Comparison of ENCODE assay signal across 9 cellular contexts in the genomic region with DNA sequence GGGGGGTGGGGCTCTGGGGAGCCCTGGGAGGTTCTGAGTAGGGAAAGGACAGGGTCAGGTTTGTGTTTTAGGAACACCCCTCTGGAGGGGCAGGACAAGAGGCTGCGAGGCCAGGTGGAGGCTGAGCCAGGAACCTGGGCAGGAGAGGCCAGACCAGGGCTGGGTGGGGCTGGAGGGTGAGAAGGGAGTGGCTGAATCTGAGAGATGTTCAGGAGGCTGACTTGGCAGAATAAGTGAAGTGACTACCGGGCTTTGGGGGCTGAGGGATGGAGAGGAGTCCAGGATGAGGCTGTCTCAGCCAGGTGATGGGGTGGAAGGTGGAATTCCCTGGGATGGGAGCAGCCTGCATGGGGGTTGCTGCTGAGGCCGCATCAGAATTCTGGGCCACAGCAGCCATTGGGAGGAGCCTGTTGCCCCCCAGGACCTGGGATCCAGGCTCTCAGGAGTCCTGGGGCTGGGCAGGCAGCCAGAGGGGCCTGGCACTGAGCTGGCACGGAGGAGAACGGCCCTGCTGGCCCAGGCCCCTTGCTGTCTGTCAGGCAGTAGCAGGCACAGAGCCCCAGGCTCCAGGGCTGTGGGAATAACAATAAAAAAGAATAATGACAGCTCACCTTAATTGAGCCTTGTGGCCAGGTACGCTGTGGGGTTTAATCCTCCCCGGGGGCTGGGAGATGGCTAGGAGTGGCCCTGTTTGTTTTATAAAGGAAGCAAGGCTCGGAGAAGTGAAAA. TPM values are rescaled to one million over a fixed set of nuclear protein-coding genes. Genes with fewer than 3 reads are reported as not detected.
DNase-seq lines count a peak whose midpoint lies in the region; ATAC-seq and TF ChIP-seq lines count a peak whose summit lies in the region.
"Had no signal": no experiment of that assay in that cellular context is flagged by ENCODE, and none has a peak within 500 bp of the region (broad histone marks: within the 10 kb centered on the region; RNA-seq: fewer than 3 reads in every experiment).

No MANE protein-coding gene starts in this region.

- peaks cover 2% of the 10 kb centered on the region for H3K27me3 Mint-ChIP-seq in dendritic cell treated with granulocyte-macrophage colony-stimulating factor and Interleukin-4, amounts not matched to agents 40 ng/mL and 50 ng/mL, for 4 days

- H3K4me1 ChIP-seq in OCI-LY3 (ENCODE audit: low read length), result peaks cover 54% of the 10 kb centered on the region
- peaks cover 0 to 58% (median 55%) of the 10 kb centered on the region in 4 donors for H3K4me1 ChIP-seq in sigmoid colon

- TF ChIP-seq POLR2A in sigmoid colon (IDR thresholded peaks at IDR 0.05), result no peak

- H3K79me2 ChIP-seq in OCI-LY3 (ENCODE audit: low read length), result peaks cover 81% of the 10 kb centered on the region

- peaks cover 47% of the 10 kb centered on the region for H3K36me3 Mint-ChIP-seq in dendritic cell treated with granulocyte-macrophage colony-stimulating factor and Interleukin-4, amounts not matched to agents 40 ng/mL and 50 ng/mL, for 4 days (ENCODE audit: low read depth)

- no peak for DNase-seq in GM12864 (ENCODE audit: low read depth)
- no peak for DNase-seq in sigmoid colon
- DNase-seq in NCI-H1105 (lab: John Stamatoyannopoulos, UW), result no peak
- no peak for DNase-seq in germinal center (ENCODE audit: low spot score)
- DNase-seq in KG1 (lab: John Stamatoyannopoulos, UW), result no peak

- H3K4me3 ChIP-seq in GM12864 (ENCODE audit: low read depth, low read length), result peak overlapping the region; percentile 23
- peak overlapping the region; percentile 66 for H3K4me3 ChIP-seq in OCI-LY3 (ENCODE audit: low read length)
- H3K4me3 ChIP-seq in sigmoid colon, result no peak overlapping the region
- H3K4me3 ChIP-seq: SJSA1 had no signal

- H3K27ac ChIP-seq in OCI-LY3 (ENCODE audit: low read length) (peak overlapping the region; percentile 67), sigmoid colon (peak overlapping the region; percentile 39 to 68 (median 66))

- no peak for TF ChIP-seq EP300 in sigmoid colon (IDR thresholded peaks at IDR 0.05)

- TF ChIP-seq CTCF in GM12864 (IDR thresholded peaks at IDR 0.05; ENCODE audit: low read depth, low read length, missing control alignments) (no peak), OCI-LY3 (IDR thresholded peaks at IDR 0.05; ENCODE audit: low read depth, low read length) (no peak), sigmoid colon (IDR thresholded peaks at IDR 0.05) (no peak)

- no peak overlapping the region for H2AFZ ChIP-seq in OCI-LY3 (ENCODE audit: low read depth, low read length)

- H3K36me3 ChIP-seq in OCI-LY3 (replicated peaks; ENCODE audit: low read depth, low read length) (peaks cover 41% of the 10 kb centered on the region), sigmoid colon (peaks cover 9 to 20% (median 17%) of the 10 kb centered on the region in 4 donors)

- peak overlapping the region; percentile 90 for H3K4me2 ChIP-seq in OCI-LY3 (ENCODE audit: low read length)

- H3K9ac ChIP-seq in OCI-LY3 (ENCODE audit: low read length), result peak overlapping the region; percentile 47

- intact Hi-C loops in dendritic cell treated with granulocyte-macrophage colony-stimulating factor and Interleukin-4, amounts not matched to agents 40 ng/mL and 50 ng/mL, for 4 days (cut with micrococcal nuclease), result no loop called here
- intact Hi-C loops in sigmoid colon (cut with DNase I), result no loop called here

- H3K9me3 ChIP-seq in OCI-LY3 (ENCODE audit: insufficient read depth, low read length) (no peaks in the 10 kb centered on the region), sigmoid colon (no peaks in the 10 kb centered on the region)
- H3K9me3 ChIP-seq: SJSA1 had no signal

- no peaks in the 10 kb centered on the region; the same call in 1 of the 2 replicates for H4K20me1 ChIP-seq in OCI-LY3 (ENCODE audit: insufficient read depth, low read length)

- H3K27me3 ChIP-seq in OCI-LY3 (ENCODE audit: low read depth, low read length), result no peaks in the 10 kb centered on the region
- H3K27me3 ChIP-seq in sigmoid colon, result no peaks in the 10 kb centered on the region
- H3K27me3 ChIP-seq: SJSA1 had no signal

- H3K9me3 Mint-ChIP-seq in dendritic cell treated with granulocyte-macrophage colony-stimulating factor and Interleukin-4, amounts not matched to agents 40 ng/mL and 50 ng/mL, for 4 days, result no peaks in the 10 kb centered on the region

- H3K4me1 Mint-ChIP-seq in dendritic cell treated with granulocyte-macrophage colony-stimulating factor and Interleukin-4, amounts not matched to agents 40 ng/mL and 50 ng/mL, for 4 days (ENCODE audit: low read depth), result peaks cover 52% of the 10 kb centered on the region

- WGBS in sigmoid colon, 2 donors, result 15 to 34% methylated on average over 8 of the region's 8 CpGs

- peak overlapping the region; percentile 32 for H3K4me3 Mint-ChIP-seq in dendritic cell treated with granulocyte-macrophage colony-stimulating factor and Interleukin-4, amounts not matched to agents 40 ng/mL and 50 ng/mL, for 4 days

- no peak for ATAC-seq in HG03565 (IDR thresholded peaks at IDR 0.05; ENCODE audit: unreplicated experiment)

- peak overlapping the region; percentile 73 for H3K27ac Mint-ChIP-seq in dendritic cell treated with granulocyte-macrophage colony-stimulating factor and Interleukin-4, amounts not matched to agents 40 ng/mL and 50 ng/mL, for 4 days

RNA-seq across cellular contexts. Expression of a gene that starts 3.3 kb away (rescaled TPM):
- total RNA-seq in sigmoid colon, result 10 to 100 TPM; 37.1 to 61.5 (median 46.5) TPM
- polyA plus RNA-seq in sigmoid colon, result 10 to 100 TPM; 27.6 to 62.3 (median 37.7) TPM

RNA-seq across cellular contexts. Expression of a gene that starts 53.4 kb away (rescaled TPM):
- 100 to 1,000 TPM in 2 of 4 donors, 10 to 100 TPM in 2; 63.0 to 310 (median 121) TPM for total RNA-seq in sigmoid colon
- polyA plus RNA-seq in sigmoid colon, result 10 to 100 TPM in 1 of 3 donors, 1 to 10 TPM in 2; 1.8 to 26.6 (median 7.2) TPM
- total RNA-seq: SJSA1 had no signal

Comparison
In these comparisons a context has a peak if more than half of its experiments do, and no peak if none do; other contexts are left out.
1. H3K4me3 ChIP-seq: peak in GM12864 (single experiment) and OCI-LY3 (single experiment); none in sigmoid colon (0 of 4).